9 cellular contexts compared by ENCODE assay signal in genomic region chr20:45456632-45457031, GRCh38. TPM values are rescaled to one million over a fixed set of nuclear protein-coding genes. Genes with fewer than 3 reads are reported as not detected.
A peak's percentile ranks its signal among the peaks of the same experiment; 100 is the strongest.
DNase-seq lines count a peak whose midpoint lies in the region; ATAC-seq and TF ChIP-seq lines count a peak whose summit lies in the region.
"Had no signal": no experiment of that assay in that cellular context is flagged by ENCODE, and none has a peak within 500 bp of the region (broad histone marks: within the 10 kb centered on the region; RNA-seq: fewer than 3 reads in every experiment).

No MANE protein-coding gene starts in this region.

- no peak overlapping the region for H4K91ac ChIP-seq in mesenchymal stem cell (ENCODE audit: low read length)

- H2AK5ac ChIP-seq in mesenchymal stem cell (ENCODE audit: low read length, severe bottlenecking) = no peak overlapping the region

- H3K4me3 ChIP-seq in mammary epithelial cell (replicated peaks in 1 of 3; ENCODE audit: insufficient read depth in 1 of 3, low read depth in 2 of 3, low read length in 3 of 3) (no peak overlapping the region), psoas muscle (no peak overlapping the region), mesenchymal stem cell (ENCODE audit: insufficient read depth in 1 of 2, low read depth in 1 of 2, low read length in 2 of 2) (no peak overlapping the region)

- no peak overlapping the region for H3K4me2 ChIP-seq in mammary epithelial cell (ENCODE audit: insufficient read depth, low read depth, low read length)
- H3K4me2 ChIP-seq in mesenchymal stem cell (ENCODE audit: low read length, poor library complexity, severe bottlenecking) = no peak overlapping the region

- no peaks in the 10 kb centered on the region for H3K79me1 ChIP-seq in mesenchymal stem cell (replicated peaks; ENCODE audit: low read length, poor library complexity, severe bottlenecking)

- H3K27me3 Mint-ChIP-seq in activated CD8-positive, alpha-beta memory T cell treated with anti-CD3 and anti-CD28 coated beads, Interleukin-2, amount 10 ng/mL, durations not matched to agents 7 days and 5 days = peaks cover 18% of the 10 kb centered on the region

- DNase-seq in activated CD8-positive, alpha-beta memory T cell treated with anti-CD3 and anti-CD28 coated beads, Interleukin-2, amount 10 ng/mL, durations not matched to agents 7 days and 5 days = peak; percentile 61
- DNase-seq in activated CD8-positive, alpha-beta memory T cell treated with anti-CD3 and anti-CD28 coated beads for 24 hours = no peak
- DNase-seq in NCI-H2029 treated with DMSO at 0.1 percent for 48 hours (lab: John Stamatoyannopoulos, UW) (peak; percentile 40), mammary epithelial cell (peak; percentile 40), psoas muscle (no peak), SKM-1 treated with dmso at 0.1 percent for 144 hours (lab: John Stamatoyannopoulos, UW; ENCODE audit: unreplicated experiment) (no peak), amniotic stem cell (lab: John Stamatoyannopoulos, UW) (no peak), mesenchymal stem cell (no peak)
- DNase-seq: natural killer cell had no signal

- no peak overlapping the region for H3K18ac ChIP-seq in mesenchymal stem cell (ENCODE audit: low read depth in 1 of 2, low read length in 2 of 2)

- no peaks in the 10 kb centered on the region for H3K79me2 ChIP-seq in mammary epithelial cell (ENCODE audit: insufficient read depth, low read length)

- H2AFZ ChIP-seq in mammary epithelial cell (ENCODE audit: low read depth, low read length) (no peak overlapping the region), mesenchymal stem cell (ENCODE audit: low read depth, low read length) (no peak overlapping the region)

- no peaks in the 10 kb centered on the region for H3K9me3 ChIP-seq in mammary epithelial cell (replicated peaks; ENCODE audit: insufficient read depth, low read length)
- H3K9me3 ChIP-seq in psoas muscle = no peaks in the 10 kb centered on the region
- no peaks in the 10 kb centered on the region for H3K9me3 ChIP-seq in mesenchymal stem cell (ENCODE audit: control insufficient read depth, low read length)

- H3K9ac ChIP-seq in mammary epithelial cell (ENCODE audit: insufficient read depth, low read length) = no peak overlapping the region
- H3K9ac ChIP-seq in mesenchymal stem cell (ENCODE audit: low read length) = no peak overlapping the region

- H3K4me1 Mint-ChIP-seq in activated CD8-positive, alpha-beta memory T cell treated with anti-CD3 and anti-CD28 coated beads, Interleukin-2, amount 10 ng/mL, durations not matched to agents 7 days and 5 days = no peaks in the 10 kb centered on the region
- H3K4me1 Mint-ChIP-seq: natural killer cell had no signal

- H3K27ac Mint-ChIP-seq in activated CD8-positive, alpha-beta memory T cell treated with anti-CD3 and anti-CD28 coated beads, Interleukin-2, amount 10 ng/mL, durations not matched to agents 7 days and 5 days = no peak overlapping the region
- H3K27ac Mint-ChIP-seq: natural killer cell had no signal

- no peak overlapping the region for H2BK5ac ChIP-seq in mesenchymal stem cell (ENCODE audit: low read depth, low read length, poor library complexity, severe bottlenecking)

- H3K9me3 Mint-ChIP-seq in activated CD8-positive, alpha-beta memory T cell treated with anti-CD3 and anti-CD28 coated beads, Interleukin-2, amount 10 ng/mL, durations not matched to agents 7 days and 5 days (ENCODE audit: low read depth) = no peaks in the 10 kb centered on the region
- H3K9me3 Mint-ChIP-seq: natural killer cell had no signal

- no peak overlapping the region for H3K14ac ChIP-seq in mesenchymal stem cell (ENCODE audit: low read length in 2 of 2)

- no peaks in the 10 kb centered on the region for H3K4me1 ChIP-seq in mammary epithelial cell (ENCODE audit: insufficient read depth, low read length)
- H3K4me1 ChIP-seq in psoas muscle = no peaks in the 10 kb centered on the region
- H3K4me1 ChIP-seq in mesenchymal stem cell (ENCODE audit: control insufficient read depth, insufficient read depth, low read depth, low read length) = no peaks in the 10 kb centered on the region

- no peak overlapping the region for H2BK12ac ChIP-seq in mesenchymal stem cell (ENCODE audit: low read length in 2 of 2)

- WGBS in mammary epithelial cell (ENCODE audit: low coverage, missing lambda C conversion rate) = 15% methylated on average over 6 of the region's 6 CpGs
- WGBS in psoas muscle, 3 donors = 14 to 20% (median 17%) methylated on average over 6 of the region's 6 CpGs
- WGBS in mesenchymal stem cell = 14% methylated on average over 6 of the region's 6 CpGs

- no peak overlapping the region for H2BK15ac ChIP-seq in mesenchymal stem cell (ENCODE audit: low read depth, poor library complexity, severe bottlenecking)

- no peaks in the 10 kb centered on the region for H3K36me3 ChIP-seq in mammary epithelial cell (ENCODE audit: insufficient read depth, low read length)
- H3K36me3 ChIP-seq in psoas muscle (ENCODE audit: insufficient read depth in 1 of 2, low read depth in 1 of 2) = no peaks in the 10 kb centered on the region
- H3K36me3 ChIP-seq in mesenchymal stem cell (ENCODE audit: control insufficient read depth in 1 of 2, insufficient read depth in 2 of 2, low read depth in 1 of 2, low read length in 2 of 2) = no peaks in the 10 kb centered on the region

- no peaks in the 10 kb centered on the region for H3K36me3 Mint-ChIP-seq in activated CD8-positive, alpha-beta memory T cell treated with anti-CD3 and anti-CD28 coated beads, Interleukin-2, amount 10 ng/mL, durations not matched to agents 7 days and 5 days
- H3K36me3 Mint-ChIP-seq: natural killer cell had no signal

- dilution Hi-C loops in mammary epithelial cell (cut with HindIII; ENCODE audit: low sequenced_read_pairs) = loop anchor here (5.0 kb wide), 3 partner anchors 61 to 316 kb away; partner anchors contain the start of gene SPINT3

- TF ChIP-seq CTCF in mammary epithelial cell (conservative IDR thresholded peaks at IDR 0.05 in 1 of 2, IDR thresholded peaks at IDR 0.05 in 1 of 2; ENCODE audit: extremely low read depth in 1 of 2, insufficient read depth in 1 of 2, low read depth in 1 of 2, low read length in 2 of 2) (peak; percentile 52 to 63), psoas muscle (IDR thresholded peaks at IDR 0.05) (peak; percentile 21)

- H3K4ac ChIP-seq in mesenchymal stem cell (ENCODE audit: low read depth in 1 of 2, low read length in 2 of 2) = no peak overlapping the region

- in situ Hi-C loops in mammary epithelial cell (cut with MboI; ENCODE audit: low sequenced_read_pairs in 2 of 2) = loop anchor here in 1 of 2 donors (5.0 kb wide), 1 partner anchor 316 kb away; no protein-coding TSS in a partner anchor

- CTCF ChIA-PET in activated CD8-positive, alpha-beta memory T cell treated with anti-CD3 and anti-CD28 coated beads, Interleukin-2, amount 10 ng/mL, durations not matched to agents 7 days and 5 days (lab: Charles Lee) = interaction anchor here (2.3 to 8.3 kb wide), 2 partner anchors 93 to 315 kb away, joined by 7 to 61 read pairs; partner anchors contain the start of gene SYS1
- CTCF ChIA-PET in mammary epithelial cell (lab: Charles Lee; ENCODE audit: low non-redundant PET) = no interaction called here

- no peaks in the 10 kb centered on the region for H3K27me3 ChIP-seq in mammary epithelial cell (ENCODE audit: insufficient read depth, low read length)
- H3K27me3 ChIP-seq in psoas muscle (ENCODE audit: insufficient read depth in 3 of 3, low read length in 2 of 3) = no peaks in the 10 kb centered on the region
- H3K27me3 ChIP-seq in mesenchymal stem cell (ENCODE audit: control insufficient read depth in 1 of 2, insufficient read depth in 1 of 2, low read length in 2 of 2) = peaks cover 26 to 30% of the 10 kb centered on the region in 2 experiments

- H4K20me1 ChIP-seq in mammary epithelial cell (ENCODE audit: insufficient read depth, low read length) = no peaks in the 10 kb centered on the region

- H2BK120ac ChIP-seq in mesenchymal stem cell (ENCODE audit: low read depth, low read length) = no peak overlapping the region

- no peak overlapping the region for H3K4me3 Mint-ChIP-seq in activated CD8-positive, alpha-beta memory T cell treated with anti-CD3 and anti-CD28 coated beads, Interleukin-2, amount 10 ng/mL, durations not matched to agents 7 days and 5 days
- H3K4me3 Mint-ChIP-seq: natural killer cell had no signal

- H3K23ac ChIP-seq in mesenchymal stem cell (ENCODE audit: low read length in 2 of 2) = no peak overlapping the region

- ATAC-seq in activated CD8-positive, alpha-beta memory T cell treated with anti-CD3 and anti-CD28 coated beads, Interleukin-2, amount 10 ng/mL, durations not matched to agents 7 days and 5 days = peak; percentile 33
- no peak for ATAC-seq in psoas muscle

- intact Hi-C loops in mammary epithelial cell (cut with micrococcal nuclease) (loop anchor here (1.0 to 10.0 kb wide), 2 partner anchors 315 to 342 kb away; partner anchors contain the start of gene WFDC5), psoas muscle (cut with DNase I) (no loop called here)

- no TSS peak for BruUV-seq in mammary epithelial cell (replicated peaks; lab: Mats Ljungman, UMichigan)

- H3K27ac ChIP-seq in mammary epithelial cell (ENCODE audit: insufficient read depth, low read depth, low read length) (no peak overlapping the region), psoas muscle (no peak overlapping the region), mesenchymal stem cell (ENCODE audit: low read length, poor library complexity, severe bottlenecking) (no peak overlapping the region)

- H4K8ac ChIP-seq in mesenchymal stem cell (ENCODE audit: low read length) = no peak overlapping the region

RNA-seq across cellular contexts. Expression of gene WFDC2, which starts 12.9 kb away (rescaled TPM):
- not detected for total RNA-seq in activated CD8-positive, alpha-beta memory T cell treated with anti-CD3 and anti-CD28 coated beads, Interleukin-2, amount 10 ng/mL, durations not matched to agents 7 days and 5 days
- 1 to 10 TPM; 1.5 to 4.7 TPM for total RNA-seq in mammary epithelial cell
- 13.6 TPM for polyA plus RNA-seq in mammary epithelial cell
- polyA minus RNA-seq in mammary epithelial cell = 30.0 TPM
- total RNA-seq in psoas muscle = under 1 TPM in 2 of 4 donors, not detected in 2; 0.44 to 0.74 TPM
- polyA plus RNA-seq in psoas muscle = under 1 TPM in 2 of 3 donors, not detected in 1; 0.22 to 0.31 TPM
- polyA plus RNA-seq in mesenchymal stem cell (2013, experiment 1 of 2) = not detected
- polyA plus RNA-seq in mesenchymal stem cell (2013, experiment 2 of 2) = not detected
- total RNA-seq: natural killer cell had no signal

RNA-seq across cellular contexts. Expression of gene PIGT, which starts 40.7 kb away (rescaled TPM):
- 10 to 100 TPM; 68.0 to 79.2 TPM for total RNA-seq in activated CD8-positive, alpha-beta memory T cell treated with anti-CD3 and anti-CD28 coated beads, Interleukin-2, amount 10 ng/mL, durations not matched to agents 7 days and 5 days
- 10 to 100 TPM; 31.0 to 69.2 TPM for total RNA-seq in mammary epithelial cell
- polyA plus RNA-seq in mammary epithelial cell = 41.8 TPM
- 100 TPM for polyA minus RNA-seq in mammary epithelial cell
- total RNA-seq in psoas muscle = 10 to 100 TPM; 48.0 to 74.9 (median 57.1) TPM
- polyA plus RNA-seq in psoas muscle = 100 to 1,000 TPM in 1 of 3 donors, 10 to 100 TPM in 2; 57.3 to 113 (median 94.7) TPM
- 148 TPM for polyA plus RNA-seq in mesenchymal stem cell (2013, experiment 1 of 2)
- 151 TPM for polyA plus RNA-seq in mesenchymal stem cell (2013, experiment 2 of 2)

RNA-seq across cellular contexts. Expression of gene DBNDD2, which starts 48.5 kb away (rescaled TPM):
- total RNA-seq in activated CD8-positive, alpha-beta memory T cell treated with anti-CD3 and anti-CD28 coated beads, Interleukin-2, amount 10 ng/mL, durations not matched to agents 7 days and 5 days = 1 to 10 TPM; 6.6 to 9.7 TPM
- total RNA-seq in mammary epithelial cell = 10 to 100 TPM in 1 of 2 donors, 1 to 10 TPM in 1; 8.3 to 13.8 TPM
- 44.5 TPM for polyA plus RNA-seq in mammary epithelial cell
- polyA minus RNA-seq in mammary epithelial cell = 31.4 TPM
- 100 to 1,000 TPM; 108 to 180 (median 163) TPM for total RNA-seq in psoas muscle
- 100 to 1,000 TPM; 151 to 230 (median 162) TPM for polyA plus RNA-seq in psoas muscle
- 12.5 TPM for polyA plus RNA-seq in mesenchymal stem cell (2013, experiment 1 of 2)
- polyA plus RNA-seq in mesenchymal stem cell (2013, experiment 2 of 2) = 12.0 TPM

RNA-seq across cellular contexts. Expression of gene SPINT3, which starts 58.8 kb away (rescaled TPM):
- total RNA-seq in activated CD8-positive, alpha-beta memory T cell treated with anti-CD3 and anti-CD28 coated beads, Interleukin-2, amount 10 ng/mL, durations not matched to agents 7 days and 5 days = not detected
- total RNA-seq in mammary epithelial cell = not detected
- polyA plus RNA-seq in mammary epithelial cell = not detected
- polyA minus RNA-seq in mammary epithelial cell = not detected
- not detected for total RNA-seq in psoas muscle
- not detected for polyA plus RNA-seq in psoas muscle
- polyA plus RNA-seq in mesenchymal stem cell (2013, experiment 1 of 2) = not detected
- polyA plus RNA-seq in mesenchymal stem cell (2013, experiment 2 of 2) = not detected
- total RNA-seq: natural killer cell had no signal

Comparison
In these comparisons a context has a peak if more than half of its experiments do, and no peak if none do; other contexts are left out.
1. DNase-seq: peak in activated CD8-positive, alpha-beta memory T cell treated with anti-CD3 and anti-CD28 coated beads, Interleukin-2, amount 10 ng/mL, durations not matched to agents 7 days and 5 days (single experiment), NCI-H2029 treated with DMSO at 0.1 percent for 48 hours (single experiment) and mammary epithelial cell (single experiment); none in activated CD8-positive, alpha-beta memory T cell treated with anti-CD3 and anti-CD28 coated beads for 24 hours (single experiment), psoas muscle (0 of 2), SKM-1 treated with dmso at 0.1 percent for 144 hours (single experiment), amniotic stem cell (single experiment) and mesenchymal stem cell (single experiment).
2. RNA of gene DBNDD2, which starts 48.5 kb away (total RNA-seq): 108 to 180 TPM in psoas muscle; 8.3 to 13.8 TPM in mammary epithelial cell and 6.6 to 9.7 TPM in activated CD8-positive, alpha-beta memory T cell treated with anti-CD3 and anti-CD28 coated beads, Interleukin-2, amount 10 ng/mL, durations not matched to agents 7 days and 5 days; every median in the first group is over 4 times any median in the second.